In genomic region chr2:238462782-238463396, GRCh38 we compare ENCODE assay signal across 10 cellular contexts. TPM values are rescaled to one million over a fixed set of nuclear protein-coding genes. Genes with fewer than 3 reads are reported as not detected.
DNase-seq lines count a peak whose midpoint lies in the region; ATAC-seq and TF ChIP-seq lines count a peak whose summit lies in the region.
"Had no signal": no experiment of that assay in that cellular context is flagged by ENCODE, and none has a peak within 500 bp of the region (broad histone marks: within the 10 kb centered on the region; RNA-seq: fewer than 3 reads in every experiment).

No MANE protein-coding gene starts in this region.

- peaks cover 0 to 2% (median 0%) of the 10 kb centered on the region in 3 donors for H3K36me3 Mint-ChIP-seq in naive thymus-derived CD8-positive, alpha-beta T cell
- H3K36me3 Mint-ChIP-seq: activated naive CD8-positive, alpha-beta T cell; CD8-positive, alpha-beta memory T cell had no signal

- H3K9ac ChIP-seq in OCI-LY1 (ENCODE audit: low read length) = no peak overlapping the region

- H3K9me2 ChIP-seq in OCI-LY1 (ENCODE audit: low read depth, low read length) = no peaks in the 10 kb centered on the region

- H3K9me3 ChIP-seq in OCI-LY1 (ENCODE audit: low read length) = no peaks in the 10 kb centered on the region
- H3K9me3 ChIP-seq in MG63 = no peaks in the 10 kb centered on the region
- no peaks in the 10 kb centered on the region for H3K9me3 ChIP-seq in aorta (ENCODE audit: control insufficient read depth, low read length)

- no peak overlapping the region for H2AFZ ChIP-seq in OCI-LY1 (ENCODE audit: low read length)

- no peaks in the 10 kb centered on the region for H3K27me3 ChIP-seq in OCI-LY1 (ENCODE audit: insufficient read depth, low read length)
- H3K27me3 ChIP-seq in MG63 = no peaks in the 10 kb centered on the region
- no peaks in the 10 kb centered on the region for H3K27me3 ChIP-seq in aorta (ENCODE audit: control insufficient read depth in 1 of 2, insufficient read depth in 2 of 2, low read length in 1 of 2)

- 69 to 75% methylated on average over 2 of the region's 2 CpGs for WGBS in aorta, 2 donors

- no peaks in the 10 kb centered on the region for H3K9me3 Mint-ChIP-seq in naive thymus-derived CD8-positive, alpha-beta T cell
- H3K9me3 Mint-ChIP-seq: CD8-positive, alpha-beta memory T cell had no signal

- H3K36me3 ChIP-seq in OCI-LY1 (ENCODE audit: insufficient read depth, low read length) (no peaks in the 10 kb centered on the region; the same call in 1 of the 2 replicates), MG63 (no peaks in the 10 kb centered on the region), aorta (ENCODE audit: control insufficient read depth in 1 of 2, insufficient read depth in 2 of 2, low read length in 1 of 2) (no peaks in the 10 kb centered on the region)

- no peaks in the 10 kb centered on the region for H3K79me2 ChIP-seq in OCI-LY1 (ENCODE audit: insufficient read depth, low read length)

- H3K4me3 ChIP-seq in OCI-LY1 (ENCODE audit: low read depth, low read length, poor library complexity, severe bottlenecking) = no peak overlapping the region
- H3K4me3 ChIP-seq in MG63 = no peak overlapping the region
- no peak overlapping the region for H3K4me3 ChIP-seq in aorta (ENCODE audit: low read length in 2 of 2)

- peaks cover 2 to 6% (median 2%) of the 10 kb centered on the region in 4 donors for H3K4me1 Mint-ChIP-seq in naive thymus-derived CD8-positive, alpha-beta T cell

- ATAC-seq in naive thymus-derived CD8-positive, alpha-beta T cell = peak; percentile 80 to 81
- ATAC-seq in aorta (ENCODE audit: low FRiP score) = no peak

- no peaks in the 10 kb centered on the region for H3F3A ChIP-seq in OCI-LY1 (ENCODE audit: insufficient read depth, low read length)

- TF ChIP-seq CTCF in OCI-LY1 (IDR thresholded peaks at IDR 0.05; ENCODE audit: low read length) = peak; percentile 70

- no peaks in the 10 kb centered on the region for H3K4me1 ChIP-seq in OCI-LY1 (ENCODE audit: insufficient read depth, low read length, severe bottlenecking)
- no peaks in the 10 kb centered on the region for H3K4me1 ChIP-seq in aorta (ENCODE audit: control insufficient read depth in 1 of 2, insufficient read depth in 2 of 2, low read length in 2 of 2)

- intact Hi-C loops in aorta (cut with DNase I) = loop anchor here (2.0 kb wide), 1 partner anchor 92 kb away; no protein-coding TSS in a partner anchor

- no peak overlapping the region for H3K4me3 Mint-ChIP-seq in naive thymus-derived CD8-positive, alpha-beta T cell
- H3K4me3 Mint-ChIP-seq: activated naive CD8-positive, alpha-beta T cell; CD8-positive, alpha-beta memory T cell had no signal

- no peaks in the 10 kb centered on the region for H3K27me3 Mint-ChIP-seq in naive thymus-derived CD8-positive, alpha-beta T cell
- H3K27me3 Mint-ChIP-seq: activated naive CD8-positive, alpha-beta T cell had no signal

- no peaks in the 10 kb centered on the region for H4K20me1 ChIP-seq in OCI-LY1 (ENCODE audit: insufficient read depth, low read length)

- DNase-seq in NCI-H2171 treated with DMSO at 0.1 percent for 48 hours (lab: John Stamatoyannopoulos, UW) (peak; percentile 43), NCI-H2171 (lab: John Stamatoyannopoulos, UW) (no peak), HS-5 (ENCODE audit: low read depth) (peak; percentile 35), dermis blood vessel endothelial cell (peak; percentile 75), MG63 (no peak), aorta (no peak)
- peak in 4 of 10 donors; percentile 30 to 68 (median 60) for DNase-seq in naive thymus-derived CD8-positive, alpha-beta T cell

- H3K27ac Mint-ChIP-seq in naive thymus-derived CD8-positive, alpha-beta T cell = peak overlapping the region in 1 of 10 donors; percentile 2
- H3K27ac Mint-ChIP-seq: activated naive CD8-positive, alpha-beta T cell had no signal

- POLR2A ChIA-PET in naive thymus-derived CD8-positive, alpha-beta T cell (lab: Charles Lee) = interaction anchor here (0.7 kb wide), 1 partner anchor 207 kb away, joined by 9 read pairs; no protein-coding TSS in a partner anchor

- no peak overlapping the region for H3K27ac ChIP-seq in OCI-LY1 (ENCODE audit: low read depth, low read length, poor library complexity, severe bottlenecking)
- H3K27ac ChIP-seq in aorta (ENCODE audit: low read depth in 1 of 2, low read length in 2 of 2) = no peak overlapping the region

- H3K4me2 ChIP-seq in OCI-LY1 (ENCODE audit: low read length) = no peak overlapping the region

RNA-seq across cellular contexts. Expression of gene ASB1, which starts 36.2 kb away (rescaled TPM):
- total RNA-seq in dermis blood vessel endothelial cell = 8.5 and 24.3 TPM in 2 replicates
- 10 to 100 TPM; 53.3 TPM for total RNA-seq in naive thymus-derived CD8-positive, alpha-beta T cell
- polyA plus RNA-seq in naive thymus-derived CD8-positive, alpha-beta T cell = 10 to 100 TPM; 23.3 to 35.7 (median 26.1) TPM
- total RNA-seq in MG63 (2014; rRNA removed; shearing (Covaris generic); ENCODE audit: low replicate concordance) = 16.0 and 36.1 TPM in 2 replicates
- 10 to 100 TPM; 31.3 to 42.8 TPM for total RNA-seq in aorta
- 10 to 100 TPM; 20.0 to 45.2 TPM for polyA plus RNA-seq in aorta

Comparison
In these comparisons a context has a peak if more than half of its experiments do, and no peak if none do; other contexts are left out.
1. DNase-seq: peak in NCI-H2171 treated with DMSO at 0.1 percent for 48 hours (single experiment), HS-5 (single experiment) and dermis blood vessel endothelial cell (single experiment); none in NCI-H2171 (single experiment), MG63 (single experiment) and aorta (0 of 2).